1 cellular context compared by ENCODE assay signal in genomic region chr9:101398335-101398929, GRCh38.
TF ChIP-seq lines count a peak whose summit lies in the region.

Gene MRPL50, minus strand, starts transcription at chr9:101398618. Its CDS starts 26 bp downstream, at chr9:101398592.
Gene ZNF189, plus strand, starts transcription at chr9:101398851. Its CDS starts 306 bp downstream, at chr9:101399157.

TF ChIP-seq in HepG2, 621 proteins besides CTCF, POLR2A, EP300 and RAD21 (continued from another document and continues in another):
- TF ChIP-seq KDM1A (CRISPR knock-in tag; IDR thresholded peaks at IDR 0.05) = no peak
- TF ChIP-seq ZNF709 (CRISPR knock-in tag; IDR thresholded peaks at IDR 0.05) = 0 out of 2 replicates have a peak, but pooled peaks have one; percentile 48
- peak; percentile 51; the same call in 1 of the 2 replicates for TF ChIP-seq ZBTB25 (CRISPR knock-in tag; IDR thresholded peaks at IDR 0.05)
- no peak for TF ChIP-seq MZF1 (CRISPR knock-in tag; IDR thresholded peaks at IDR 0.05; ENCODE audit: borderline replicate concordance)
- TF ChIP-seq KDM5A (IDR thresholded peaks at IDR 0.05; ENCODE audit: borderline replicate concordance, low read length) = peak; percentile 68; the same call in 1 of the 2 replicates
- TF ChIP-seq NFRKB (IDR thresholded peaks at IDR 0.05) = peak; percentile 84; the same call in 1 of the 2 replicates
- TF ChIP-seq TBL1XR1 (IDR thresholded peaks at IDR 0.05; ENCODE audit: borderline replicate concordance, low read length, partially characterized antibody) = peak; percentile 73
- peak; percentile 18 for TF ChIP-seq CCAR2 (optimal IDR thresholded peaks at IDR 0.05; ENCODE audit: low read depth, low read length)
- TF ChIP-seq MAFF (IDR thresholded peaks at IDR 0.05; ENCODE audit: low read depth, low read length) = no peak
- TF ChIP-seq IRF2 (CRISPR knock-in tag; IDR thresholded peaks at IDR 0.05) = peak; percentile 99
- no peak for TF ChIP-seq ZNF496 (CRISPR knock-in tag; IDR thresholded peaks at IDR 0.05; ENCODE audit: insufficient replicate concordance)
- TF ChIP-seq JDP2 (CRISPR knock-in tag; IDR thresholded peaks at IDR 0.05; ENCODE audit: borderline replicate concordance) = no peak; the same call in 1 of the 2 replicates
- peak; percentile 37; the same call in 1 of the 2 replicates for TF ChIP-seq ETV5 (CRISPR knock-in tag; IDR thresholded peaks at IDR 0.05; ENCODE audit: borderline replicate concordance)
- TF ChIP-seq ZNF605 (CRISPR knock-in tag; IDR thresholded peaks at IDR 0.05) = peak; percentile 44; the same call in 1 of the 2 replicates
- TF ChIP-seq AGO1 (IDR thresholded peaks at IDR 0.05; ENCODE audit: low read depth, low read length, poor library complexity, severe bottlenecking) = no peak
- TF ChIP-seq MLLT10 (CRISPR knock-in tag; IDR thresholded peaks at IDR 0.05) = no peak
- TF ChIP-seq NFE2 (CRISPR knock-in tag; IDR thresholded peaks at IDR 0.05) = no peak
- peak; percentile 90 to 94 for TF ChIP-seq HMGXB4 (CRISPR knock-in tag; IDR thresholded peaks at IDR 0.05; ENCODE audit: borderline replicate concordance in 1 of 2, low read depth in 1 of 2)
- no peak for TF ChIP-seq ZNF674 (CRISPR knock-in tag; IDR thresholded peaks at IDR 0.05; ENCODE audit: low read depth)
- TF ChIP-seq PHF21A (CRISPR knock-in tag; IDR thresholded peaks at IDR 0.05) = peak; percentile 66; the same call in 1 of the 2 replicates
- TF ChIP-seq GMEB1 (CRISPR knock-in tag; IDR thresholded peaks at IDR 0.05; ENCODE audit: borderline replicate concordance) = peak; percentile 98
- peak; percentile 95 for TF ChIP-seq ZNF574 (CRISPR knock-in tag; IDR thresholded peaks at IDR 0.05)
- TF ChIP-seq ADNP (CRISPR knock-in tag; IDR thresholded peaks at IDR 0.05) = no peak
- TF ChIP-seq ZFP91 (CRISPR knock-in tag; IDR thresholded peaks at IDR 0.05; ENCODE audit: borderline replicate concordance) = peak; percentile 80; the same call in 1 of the 2 replicates
- peak; percentile 76 for TF ChIP-seq PHF5A (CRISPR knock-in tag; IDR thresholded peaks at IDR 0.05; ENCODE audit: low read depth, unreplicated experiment)
- peak; percentile 68 for TF ChIP-seq ZSCAN21 (CRISPR knock-in tag; IDR thresholded peaks at IDR 0.05; ENCODE audit: borderline replicate concordance)
- TF ChIP-seq HMG20A (CRISPR knock-in tag; IDR thresholded peaks at IDR 0.05; ENCODE audit: borderline replicate concordance) = no peak
- no peak for TF ChIP-seq CENPBD1 (CRISPR knock-in tag; IDR thresholded peaks at IDR 0.05; ENCODE audit: borderline replicate concordance, low read depth)
- peak; percentile 33; the same call in 1 of the 2 replicates for TF ChIP-seq MXD3 (CRISPR knock-in tag; IDR thresholded peaks at IDR 0.05)
- TF ChIP-seq KAT2B (IDR thresholded peaks at IDR 0.05; ENCODE audit: borderline replicate concordance, low read depth, low read length) = no peak
- no peak for TF ChIP-seq ZNF160 (CRISPR knock-in tag; IDR thresholded peaks at IDR 0.05)
- peak; percentile 75; the same call in 1 of the 2 replicates for TF ChIP-seq KAT7 (CRISPR knock-in tag; IDR thresholded peaks at IDR 0.05; ENCODE audit: borderline replicate concordance)
- TF ChIP-seq CSRNP1 (CRISPR knock-in tag; IDR thresholded peaks at IDR 0.05) = peak; percentile 92
- no peak for TF ChIP-seq ZNF7 (CRISPR knock-in tag; IDR thresholded peaks at IDR 0.05)
- no peak for TF ChIP-seq E2F2 (CRISPR knock-in tag; IDR thresholded peaks at IDR 0.05; ENCODE audit: borderline replicate concordance)
- no peak for TF ChIP-seq NONO (IDR thresholded peaks at IDR 0.05)
- TF ChIP-seq NONO (CRISPR knock-in tag; conservative IDR thresholded peaks at IDR 0.05) = peak; percentile 88
- no peak; the same call in 1 of the 2 replicates for TF ChIP-seq KDM3A (CRISPR knock-in tag; IDR thresholded peaks at IDR 0.05; ENCODE audit: low read depth)
- peak; percentile 71; the same call in 1 of the 2 replicates for TF ChIP-seq ATF5 (CRISPR knock-in tag; IDR thresholded peaks at IDR 0.05; ENCODE audit: low read depth)
- peak; percentile 44; the same call in 1 of the 2 replicates for TF ChIP-seq ZNF556 (CRISPR knock-in tag; IDR thresholded peaks at IDR 0.05; ENCODE audit: borderline replicate concordance)
- TF ChIP-seq UBTF (CRISPR knock-in tag; IDR thresholded peaks at IDR 0.05) = no peak; the same call in 1 of the 2 replicates
